In genomic region chr1:52127181-52128175, GRCh38 we compare ENCODE assay signal across 8 cellular contexts. TPM values are rescaled to one million over a fixed set of nuclear protein-coding genes. Genes with fewer than 3 reads are reported as not detected.
A peak's percentile ranks its signal among the peaks of the same experiment; 100 is the strongest.
DNase-seq lines count a peak whose midpoint lies in the region; ATAC-seq lines count a peak whose summit lies in the region.

No MANE protein-coding gene starts in this region.

- H3K4me1 Mint-ChIP-seq in T-helper 2 cell treated with Interferon-gamma antibody and Interleukin-4, amounts not matched to agents 5 μg/mL and 100 μg/mL, for 36 hours (ENCODE audit: low read depth): no peaks in the 10 kb centered on the region

- H3K4me3 Mint-ChIP-seq in T-helper 2 cell treated with Interferon-gamma antibody and Interleukin-4, amounts not matched to agents 5 μg/mL and 100 μg/mL, for 36 hours: no peak overlapping the region

- peaks cover 51% of the 10 kb centered on the region for H3K27me3 Mint-ChIP-seq in T-helper 2 cell treated with Interferon-gamma antibody and Interleukin-4, amounts not matched to agents 5 μg/mL and 100 μg/mL, for 36 hours (ENCODE audit: low read depth)

- no peaks in the 10 kb centered on the region for H3K36me3 Mint-ChIP-seq in T-helper 2 cell treated with Interferon-gamma antibody and Interleukin-4, amounts not matched to agents 5 μg/mL and 100 μg/mL, for 36 hours (ENCODE audit: low read depth)

- H3K9me3 Mint-ChIP-seq in T-helper 2 cell treated with Interferon-gamma antibody and Interleukin-4, amounts not matched to agents 5 μg/mL and 100 μg/mL, for 36 hours: no peaks in the 10 kb centered on the region

- DNase-seq in NCI-H524 (lab: John Stamatoyannopoulos, UW): peak; percentile 37 to 71
- no peak for DNase-seq in NCI-H524 treated with DMSO at 0.1 percent for 48 hours (lab: John Stamatoyannopoulos, UW)
- peak; percentile 69 for DNase-seq in M059J (ENCODE audit: low read depth)
- peak; percentile 57 for DNase-seq in RPMI7951 (ENCODE audit: low read depth)
- peak; percentile 73 for DNase-seq in dedifferentiated amniotic fluid mesenchymal stem cell (ENCODE audit: extremely low spot score)
- DNase-seq in lung microvascular endothelial cell (ENCODE audit: low read depth in 2 of 2): peak; percentile 83 to 90
- no peak for DNase-seq in T-helper 2 cell treated with Interferon-gamma antibody and Interleukin-4, amounts not matched to agents 5 μg/mL and 100 μg/mL, for 36 hours (ENCODE audit: low spot score)

- ATAC-seq in HG03025 (IDR thresholded peaks at IDR 0.05; ENCODE audit: low FRiP score, unreplicated experiment): no peak

- H3K27ac Mint-ChIP-seq in T-helper 2 cell treated with Interferon-gamma antibody and Interleukin-4, amounts not matched to agents 5 μg/mL and 100 μg/mL, for 36 hours: no peak overlapping the region

RNA-seq across cellular contexts. Expression of gene ZFYVE9, which starts 14.4 kb away (rescaled TPM):
- total RNA-seq in M059J (2014; rRNA removed; shearing (Covaris generic)): 9.2 and 13.5 TPM in 2 replicates
- 13.6 and 13.8 TPM in 2 replicates for total RNA-seq in RPMI7951 (2014; rRNA removed; shearing (Covaris generic))
- 23.5 and 36.7 TPM in 2 replicates for total RNA-seq in lung microvascular endothelial cell

Comparison
In these comparisons a context has a peak if more than half of its experiments do, and no peak if none do; other contexts are left out.
1. DNase-seq: peak in NCI-H524 (2 of 2), M059J (single experiment), RPMI7951 (single experiment), dedifferentiated amniotic fluid mesenchymal stem cell (single experiment) and lung microvascular endothelial cell (2 of 2); none in NCI-H524 treated with DMSO at 0.1 percent for 48 hours (single experiment) and T-helper 2 cell treated with Interferon-gamma antibody and Interleukin-4, amounts not matched to agents 5 μg/mL and 100 μg/mL, for 36 hours (single experiment).